ENCODE assay signal across 18 cellular contexts in the genomic region with DNA sequence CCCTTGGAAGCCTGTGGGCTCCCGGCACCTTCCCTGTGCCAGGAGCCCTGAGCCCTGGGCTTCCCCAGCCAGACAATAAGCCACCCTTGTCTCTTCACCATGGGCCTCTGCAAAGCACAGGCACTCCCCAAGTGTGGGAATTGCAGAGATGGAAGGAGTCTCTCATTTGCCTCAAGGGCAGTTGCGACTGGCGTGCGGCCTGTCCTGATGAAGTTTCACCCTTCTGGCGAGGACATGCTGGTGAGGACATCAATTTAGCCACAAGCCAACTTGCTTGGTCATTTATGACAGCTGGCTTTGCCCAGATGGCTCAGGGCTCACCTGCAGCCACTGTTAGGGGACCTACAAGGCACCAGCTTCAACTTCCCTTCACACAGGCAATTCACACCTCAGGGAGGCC.
DNase-seq lines count a peak whose midpoint lies in the region; ATAC-seq and TF ChIP-seq lines count a peak whose summit lies in the region.
"Had no signal": no experiment of that assay in that cellular context is flagged by ENCODE, and none has a peak within 500 bp of the region (broad histone marks: within the 10 kb centered on the region; RNA-seq: fewer than 3 reads in every experiment).

No MANE protein-coding gene starts in this region.

- DNase-seq in activated CD8-positive, alpha-beta memory T cell treated with anti-CD3 and anti-CD28 coated beads, Interleukin-2, amount 50 U/mL, for 48 hours = peak; percentile 54
- no peak for DNase-seq in activated CD8-positive, alpha-beta memory T cell treated with anti-CD3 and anti-CD28 coated beads, Interleukin-2, amount 50 U/mL, for 4 hours
- DNase-seq in RPMI7951 (ENCODE audit: low read depth) = peak; percentile 88
- peak; percentile 81 for DNase-seq in myocyte (ENCODE audit: low read depth)
- DNase-seq in NCI-H774 (lab: John Stamatoyannopoulos, UW) = no peak
- no peak for DNase-seq in CD8-positive, alpha-beta T cell
- no peak for DNase-seq in activated naive CD8-positive, alpha-beta T cell treated with anti-CD3 and anti-CD28 coated beads for 36 hours
- no peak for DNase-seq in DMS53 (lab: John Stamatoyannopoulos, UW)
- DNase-seq: CD8-positive, alpha-beta memory T cell; heart right ventricle; natural killer cell; NCI-H1930; NCI-H446 had no signal

- TF ChIP-seq CTCF in CD8-positive, alpha-beta T cell (IDR thresholded peaks at IDR 0.05) = no peak

- no peak overlapping the region for H3K4me3 ChIP-seq in CD8-positive, alpha-beta T cell (ENCODE audit: low read depth, low read length)
- H3K4me3 ChIP-seq: cardiac muscle cell, heart right ventricle, tibial nerve had no signal

- no peaks in the 10 kb centered on the region for H3K27me3 ChIP-seq in CD8-positive, alpha-beta T cell (ENCODE audit: insufficient read depth, low read length)
- H3K27me3 ChIP-seq: cardiac muscle cell, heart right ventricle, tibial nerve had no signal

- intact Hi-C loops in CD8-positive, alpha-beta T cell (cut with DNase I, micrococcal nuclease) = loop anchor here in 1 of 2 experiments (5.0 to 10.0 kb wide), 2 partner anchors 586 to 889 kb away; no protein-coding TSS in a partner anchor

- H3K4me1 Mint-ChIP-seq in CD8-positive, alpha-beta T cell (ENCODE audit: low read depth) = peaks cover 9% of the 10 kb centered on the region
- H3K4me1 Mint-ChIP-seq in activated naive CD8-positive, alpha-beta T cell treated with anti-CD3 and anti-CD28 coated beads for 36 hours = peaks cover 28% of the 10 kb centered on the region

- no peaks in the 10 kb centered on the region for H3K36me3 Mint-ChIP-seq in CD8-positive, alpha-beta T cell
- H3K36me3 Mint-ChIP-seq in activated naive CD8-positive, alpha-beta T cell treated with anti-CD3 and anti-CD28 coated beads for 36 hours = no peaks in the 10 kb centered on the region
- H3K36me3 Mint-ChIP-seq: CD8-positive, alpha-beta memory T cell; natural killer cell had no signal

- CTCF ChIA-PET in CD8-positive, alpha-beta T cell (lab: Charles Lee) = no interaction called here

- peaks cover 3% of the 10 kb centered on the region for H3K4me1 ChIP-seq in CD8-positive, alpha-beta T cell (ENCODE audit: insufficient read depth, low read length)

- H3K4me3 Mint-ChIP-seq in CD8-positive, alpha-beta T cell = no peak overlapping the region
- no peak overlapping the region for H3K4me3 Mint-ChIP-seq in activated naive CD8-positive, alpha-beta T cell treated with anti-CD3 and anti-CD28 coated beads for 36 hours
- H3K4me3 Mint-ChIP-seq: CD8-positive, alpha-beta memory T cell; HFFc6; natural killer cell; stimulated activated effector memory CD8-positive, alpha-beta T cell treated with anti-CD3 and anti-CD28 coated beads, Interleukin-12 subunit alpha, Interleukin-12 subunit beta, amount 100 ng/mL, for 72 hours had no signal

- no peak overlapping the region for H3K27ac Mint-ChIP-seq in CD8-positive, alpha-beta T cell
- no peak overlapping the region for H3K27ac Mint-ChIP-seq in activated naive CD8-positive, alpha-beta T cell treated with anti-CD3 and anti-CD28 coated beads for 36 hours
- H3K27ac Mint-ChIP-seq: HFFc6; natural killer cell; progenitor cell of endocrine pancreas; stimulated activated effector memory CD8-positive, alpha-beta T cell treated with anti-CD3 and anti-CD28 coated beads, Interleukin-12 subunit alpha, Interleukin-12 subunit beta, amount 100 ng/mL, for 72 hours had no signal

- no peak for ATAC-seq in CD8-positive, alpha-beta T cell
- ATAC-seq: heart right ventricle, natural killer cell had no signal

- H3K36me3 ChIP-seq in CD8-positive, alpha-beta T cell (ENCODE audit: insufficient read depth, low read length) = no peaks in the 10 kb centered on the region
- H3K36me3 ChIP-seq: cardiac muscle cell, heart right ventricle, tibial nerve had no signal

- no peaks in the 10 kb centered on the region for H3K9me3 ChIP-seq in CD8-positive, alpha-beta T cell (ENCODE audit: low read length)
- H3K9me3 ChIP-seq: heart right ventricle, tibial nerve had no signal

- no peak overlapping the region for H3K27ac ChIP-seq in CD8-positive, alpha-beta T cell (ENCODE audit: low read depth, low read length)
- H3K27ac ChIP-seq: cardiac muscle cell, heart right ventricle, tibial nerve had no signal

- POLR2A ChIA-PET in CD8-positive, alpha-beta T cell (lab: Charles Lee) = no interaction called here

- H3K27me3 Mint-ChIP-seq in CD8-positive, alpha-beta T cell (ENCODE audit: low read depth) = peaks cover 3% of the 10 kb centered on the region
- H3K27me3 Mint-ChIP-seq in activated naive CD8-positive, alpha-beta T cell treated with anti-CD3 and anti-CD28 coated beads for 36 hours = peaks cover 32% of the 10 kb centered on the region
- H3K27me3 Mint-ChIP-seq: progenitor cell of endocrine pancreas had no signal

- no peaks in the 10 kb centered on the region for H3K9me3 Mint-ChIP-seq in CD8-positive, alpha-beta T cell
- no peaks in the 10 kb centered on the region for H3K9me3 Mint-ChIP-seq in activated naive CD8-positive, alpha-beta T cell treated with anti-CD3 and anti-CD28 coated beads for 36 hours
- H3K9me3 Mint-ChIP-seq: CD8-positive, alpha-beta memory T cell; HFFc6; natural killer cell; stimulated activated effector memory CD8-positive, alpha-beta T cell treated with anti-CD3 and anti-CD28 coated beads, Interleukin-12 subunit alpha, Interleukin-12 subunit beta, amount 100 ng/mL, for 72 hours had no signal

Comparison
In these comparisons a context has a peak if more than half of its experiments do, and no peak if none do; other contexts are left out.
1. DNase-seq: peak in activated CD8-positive, alpha-beta memory T cell treated with anti-CD3 and anti-CD28 coated beads, Interleukin-2, amount 50 U/mL, for 48 hours (single experiment), RPMI7951 (single experiment) and myocyte (single experiment); none in activated CD8-positive, alpha-beta memory T cell treated with anti-CD3 and anti-CD28 coated beads, Interleukin-2, amount 50 U/mL, for 4 hours (single experiment), NCI-H774 (single experiment), CD8-positive, alpha-beta T cell (0 of 7), activated naive CD8-positive, alpha-beta T cell treated with anti-CD3 and anti-CD28 coated beads for 36 hours (single experiment) and DMS53 (single experiment).